In the genomic region with DNA sequence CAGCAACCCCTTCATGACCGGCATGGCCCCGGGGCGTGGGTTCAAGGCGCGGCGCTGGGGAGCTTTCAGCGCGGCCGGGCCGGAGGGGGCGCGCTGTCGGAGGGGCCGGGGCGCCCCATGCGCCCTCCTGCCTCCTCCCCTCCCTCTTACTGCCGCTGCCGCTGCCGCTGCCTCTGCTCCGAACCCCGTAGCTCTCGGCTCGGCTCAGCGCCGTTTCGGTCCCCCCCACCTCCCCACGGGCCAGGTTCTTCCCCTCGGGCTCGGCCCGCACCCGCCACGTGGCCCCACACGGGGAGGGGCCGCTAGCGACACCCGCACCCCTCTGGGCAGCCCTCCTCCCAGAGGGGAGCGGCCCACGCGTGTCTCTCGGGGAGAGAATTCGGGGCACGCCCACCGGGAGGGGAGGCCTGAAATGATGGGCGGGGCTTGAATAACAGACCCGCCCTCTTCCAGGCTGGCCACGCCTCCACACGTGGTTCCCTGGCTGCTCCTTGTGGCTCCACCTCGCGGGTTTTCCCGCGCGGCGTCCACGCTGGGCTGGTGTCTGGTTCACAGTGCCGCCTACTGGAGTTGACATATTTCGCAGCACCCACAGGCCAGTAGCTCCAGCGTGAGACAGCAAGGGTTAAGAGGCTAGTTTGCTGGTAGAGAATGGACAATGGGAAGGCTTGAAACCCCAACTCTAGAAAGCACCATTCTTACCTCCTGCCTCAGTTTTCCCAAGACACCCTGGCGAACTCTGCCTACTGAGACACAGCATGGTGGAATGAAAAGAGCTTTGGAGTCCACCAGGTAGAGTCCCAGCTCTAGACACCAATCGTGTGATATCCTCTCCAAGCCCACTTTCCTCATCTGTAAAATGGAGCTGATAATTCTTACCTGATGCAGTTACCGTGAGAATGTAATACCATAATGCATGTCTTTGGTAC, we compare ENCODE assay signal across 8 cellular contexts. TPM values are rescaled to one million over a fixed set of nuclear protein-coding genes. Genes with fewer than 3 reads are reported as not detected.
DNase-seq lines count a peak whose midpoint lies in the region; FAIRE-seq and TF ChIP-seq lines count a peak whose summit lies in the region.

A gene (minus strand): TSS at position 221 of the 929 bp plus-strand sequence. CDS start 197 bp downstream, at position 24.

- H3K27me3 ChIP-seq in HAP-1 (ENCODE audit: low read depth) (peaks cover 13% of the 10 kb centered on the region), WERI-Rb-1 (ENCODE audit: insufficient read depth, low read depth, severe bottlenecking) (no peaks in the 10 kb centered on the region), breast epithelium (peaks cover 6 to 32% of the 10 kb centered on the region in 2 donors), smooth muscle cell (ENCODE audit: low read depth) (peaks cover 52% of the 10 kb centered on the region)

- no peaks in the 10 kb centered on the region for H3K79me2 ChIP-seq in smooth muscle cell (ENCODE audit: low read depth)

- no peak within 1 kb of the TSS for H2AFZ ChIP-seq in smooth muscle cell (ENCODE audit: low read depth)

- intact Hi-C loops in breast epithelium (cut with DNase I; ENCODE audit: low total_unique reads): no loop called here

- H3K36me3 ChIP-seq in HAP-1 (replicated peaks) (no peaks in the 10 kb centered on the region), WERI-Rb-1 (no peaks in the 10 kb centered on the region), breast epithelium (no peaks in the 10 kb centered on the region), smooth muscle cell (ENCODE audit: low read depth) (no peaks in the 10 kb centered on the region)

- H3K4me3 ChIP-seq in HAP-1 (peak within 1 kb of the TSS; percentile 18; the same call in 1 of the 2 replicates), WERI-Rb-1 (ENCODE audit: low read depth, low read length) (peak within 1 kb of the TSS; percentile 69), breast epithelium (peak within 1 kb of the TSS; percentile 38 to 61 (median 43)), smooth muscle cell (peak within 1 kb of the TSS; percentile 21)

- TF ChIP-seq CTCF in WERI-Rb-1 (IDR thresholded peaks at IDR 0.05; ENCODE audit: low read depth, low read length) (peak; percentile 85), breast epithelium (IDR thresholded peaks at IDR 0.05) (peak in 2 of 3 donors; percentile 40 to 50), smooth muscle cell (IDR thresholded peaks at IDR 0.05; ENCODE audit: borderline replicate concordance, insufficient read depth, poor library complexity, severe bottlenecking) (peak; percentile 25)

- in situ Hi-C loops in HAP-1 (cut with MboI; ENCODE audit: low sequenced_read_pairs): no loop called here

- peak; percentile 91 for DNase-seq in COLO829 (ENCODE audit: low spot score)
- DNase-seq in HAP-1 (ENCODE audit: low spot score in 2 of 2): peak in 1 of 2 experiments; percentile 80
- DNase-seq in NCI-H1694 treated with DMSO at 0.1 percent for 48 hours (lab: John Stamatoyannopoulos, UW): peak; percentile 79
- peak; percentile 95 for DNase-seq in WERI-Rb-1
- DNase-seq in breast epithelium (ENCODE audit: low spot score in 2 of 2): peak in 1 of 2 donors; percentile 33
- DNase-seq in iPS-NIHi7 (ENCODE audit: extremely low spot score): peak; percentile 81
- DNase-seq in smooth muscle cell (lab: John Stamatoyannopoulos, UW; ENCODE audit: unreplicated experiment): no peak
- no peak for DNase-seq in urothelium cell line (ENCODE audit: low spot score)

- H3K27ac ChIP-seq in WERI-Rb-1: no peak within 1 kb of the TSS
- no peak within 1 kb of the TSS for H3K27ac ChIP-seq in breast epithelium
- H3K27ac ChIP-seq in smooth muscle cell (ENCODE audit: low read depth): no peak within 1 kb of the TSS

- H3K9ac ChIP-seq in smooth muscle cell (ENCODE audit: low read depth): no peak within 1 kb of the TSS

- H3K4me1 ChIP-seq in HAP-1: peaks cover 16% of the 10 kb centered on the region
- peaks cover 3 to 17% of the 10 kb centered on the region in 2 donors for H3K4me1 ChIP-seq in breast epithelium
- peaks cover 18% of the 10 kb centered on the region for H3K4me1 ChIP-seq in smooth muscle cell (ENCODE audit: low read depth)

- H3F3A ChIP-seq in smooth muscle cell (ENCODE audit: low read depth): no peaks in the 10 kb centered on the region

- FAIRE-seq in urothelium cell line (lab: Jason Lieb, UNC): no peak

- H3K9me3 ChIP-seq in HAP-1 (no peaks in the 10 kb centered on the region), WERI-Rb-1 (ENCODE audit: severe bottlenecking) (no peaks in the 10 kb centered on the region), breast epithelium (no peaks in the 10 kb centered on the region), smooth muscle cell (replicated peaks; ENCODE audit: low read depth) (no peaks in the 10 kb centered on the region)

- WGBS in smooth muscle cell (ENCODE audit: low lambda C conversion rate): 8% methylated on average over 39 of the region's 60 CpGs

- peak within 1 kb of the TSS; percentile 54 for H3K4me2 ChIP-seq in smooth muscle cell

- TF ChIP-seq POLR2A in breast epithelium (IDR thresholded peaks at IDR 0.05): no peak

- no peaks in the 10 kb centered on the region for H4K20me1 ChIP-seq in smooth muscle cell (ENCODE audit: low read depth)

RNA-seq across cellular contexts. Expression of the gene that starts here (rescaled TPM):
- total RNA-seq in breast epithelium: under 1 TPM in 1 of 3 donors, not detected in 2; under 0.01 TPM
- not detected in 2 replicates for total RNA-seq in smooth muscle cell
- polyA plus RNA-seq in smooth muscle cell: not detected in 2 replicates

Comparison
In these comparisons a context has a peak if more than half of its experiments do, and no peak if none do; other contexts are left out.
1. DNase-seq: peak in COLO829 (single experiment), NCI-H1694 treated with DMSO at 0.1 percent for 48 hours (single experiment), WERI-Rb-1 (single experiment) and iPS-NIHi7 (single experiment); none in smooth muscle cell (single experiment) and urothelium cell line (single experiment).
2. H3K4me3 ChIP-seq: peak in every context shown above with its lines; median percentile 69 in WERI-Rb-1; 43 in breast epithelium; 21 in smooth muscle cell; 18 in HAP-1.
3. CTCF ChIP-seq: peak in every context shown above with its lines; median percentile 85 in WERI-Rb-1; 45 in breast epithelium; 25 in smooth muscle cell.